Comparison of ENCODE assay signal across 17 cellular contexts in genomic region chr14:69094481-69094880, GRCh38. TPM values are rescaled to one million over a fixed set of nuclear protein-coding genes. Genes with fewer than 3 reads are reported as not detected.
DNase-seq lines count a peak whose midpoint lies in the region; FAIRE-seq and TF ChIP-seq lines count a peak whose summit lies in the region.
"Had no signal": no experiment of that assay in that cellular context is flagged by ENCODE, and none has a peak within 500 bp of the region (broad histone marks: within the 10 kb centered on the region; RNA-seq: fewer than 3 reads in every experiment).

No MANE protein-coding gene starts in this region.

- 20% methylated on average over 1 of the region's 1 CpG for WGBS in mesenchymal stem cell
- WGBS in suprapubic skin = 74% methylated on average over 1 of the region's 1 CpG

- no peak overlapping the region for H2BK5ac ChIP-seq in mesenchymal stem cell (ENCODE audit: low read depth, low read length, poor library complexity, severe bottlenecking)

- H3K9me3 ChIP-seq in astrocyte (ENCODE audit: insufficient read depth, low read depth, low read length) = no peaks in the 10 kb centered on the region
- no peaks in the 10 kb centered on the region for H3K9me3 ChIP-seq in mesenchymal stem cell (ENCODE audit: control insufficient read depth, low read length)
- H3K9me3 ChIP-seq in stomach smooth muscle (ENCODE audit: control insufficient read depth in 2 of 2, low read length in 2 of 2) = no peaks in the 10 kb centered on the region
- no peaks in the 10 kb centered on the region for H3K9me3 ChIP-seq in suprapubic skin

- H2AFZ ChIP-seq in astrocyte (ENCODE audit: low read depth, low read length) = no peak overlapping the region
- H2AFZ ChIP-seq in mesenchymal stem cell (ENCODE audit: low read depth, low read length) = no peak overlapping the region

- H3K27ac Mint-ChIP-seq in HFFc6 (peak overlapping the region; percentile 75), astrocyte (ENCODE audit: unreplicated experiment) (peak overlapping the region; percentile 96)
- H3K27ac Mint-ChIP-seq: activated naive CD4-positive, alpha-beta T cell treated with anti-CD3 and anti-CD28 coated beads, Interleukin-2, amount 50 U/mL, for 24 hours; CD14-positive monocyte; stimulated activated naive B cell treated with anti-CD40 and anti-IgM and Interleukin-4, amounts not matched to agents 10 μg/mL and 1 μg/mL and 100 μg/mL, for 72 hours had no signal

- no peak for TF ChIP-seq POLR2A in suprapubic skin (IDR thresholded peaks at IDR 0.05)

- peaks cover 20% of the 10 kb centered on the region for H3K79me1 ChIP-seq in mesenchymal stem cell (replicated peaks; ENCODE audit: low read length, poor library complexity, severe bottlenecking)

- H3K9me3 Mint-ChIP-seq in HFFc6 = no peaks in the 10 kb centered on the region
- H3K9me3 Mint-ChIP-seq in astrocyte (ENCODE audit: unreplicated experiment) = no peaks in the 10 kb centered on the region
- H3K9me3 Mint-ChIP-seq: activated naive CD4-positive, alpha-beta T cell treated with anti-CD3 and anti-CD28 coated beads, Interleukin-2, amount 50 U/mL, for 24 hours; CD14-positive monocyte; H9; stimulated activated naive B cell treated with anti-CD40 and anti-IgM and Interleukin-4, amounts not matched to agents 10 μg/mL and 1 μg/mL and 100 μg/mL, for 72 hours had no signal

- H3K4me1 Mint-ChIP-seq in HFFc6 (ENCODE audit: low read depth) (peaks cover 68% of the 10 kb centered on the region), astrocyte (ENCODE audit: low read depth, unreplicated experiment) (peaks cover 60% of the 10 kb centered on the region)
- H3K4me1 Mint-ChIP-seq: CD14-positive monocyte had no signal

- no peak for FAIRE-seq in astrocyte (lab: Jason Lieb, UNC)
- FAIRE-seq: colon, GM18507 had no signal

- peak overlapping the region; percentile 73 for H3K27ac ChIP-seq in astrocyte (ENCODE audit: low read depth, low read length)
- H3K27ac ChIP-seq in mesenchymal stem cell (ENCODE audit: low read length, poor library complexity, severe bottlenecking) = peak overlapping the region; percentile 76
- H3K27ac ChIP-seq in stomach smooth muscle (ENCODE audit: low read length) = peak overlapping the region; percentile 49
- no peak overlapping the region for H3K27ac ChIP-seq in suprapubic skin

- no peak overlapping the region for H4K91ac ChIP-seq in mesenchymal stem cell (ENCODE audit: low read length)

- no peak for TF ChIP-seq EP300 in suprapubic skin (IDR thresholded peaks at IDR 0.05)

- TF ChIP-seq CTCF in HFFc6 (IDR thresholded peaks at IDR 0.05) (no peak), astrocyte (IDR thresholded peaks at IDR 0.05; ENCODE audit: insufficient read depth, low read depth, low read length) (no peak), suprapubic skin (IDR thresholded peaks at IDR 0.05) (no peak)

- H2BK15ac ChIP-seq in mesenchymal stem cell (ENCODE audit: low read depth, poor library complexity, severe bottlenecking) = no peak overlapping the region

- peak overlapping the region; percentile 90 for H2AK5ac ChIP-seq in mesenchymal stem cell (ENCODE audit: low read length, severe bottlenecking)

- no peak overlapping the region for H2BK120ac ChIP-seq in mesenchymal stem cell (ENCODE audit: low read depth, low read length)

- H3K27me3 Mint-ChIP-seq in HFFc6 (ENCODE audit: insufficient read depth) (peaks cover 1% of the 10 kb centered on the region), astrocyte (ENCODE audit: low read depth, unreplicated experiment) (no peaks in the 10 kb centered on the region)
- H3K27me3 Mint-ChIP-seq: activated naive CD4-positive, alpha-beta T cell treated with anti-CD3 and anti-CD28 coated beads, Interleukin-2, amount 50 U/mL, for 24 hours; stimulated activated naive B cell treated with anti-CD40 and anti-IgM and Interleukin-4, amounts not matched to agents 10 μg/mL and 1 μg/mL and 100 μg/mL, for 72 hours had no signal

- peaks cover 8% of the 10 kb centered on the region for H3K36me3 Mint-ChIP-seq in HFFc6 (ENCODE audit: low read depth)
- peaks cover 1% of the 10 kb centered on the region for H3K36me3 Mint-ChIP-seq in astrocyte (ENCODE audit: low read depth, unreplicated experiment)

- H3K4me3 ChIP-seq in astrocyte (ENCODE audit: insufficient read depth, low read depth, low read length) (no peak overlapping the region), mesenchymal stem cell (ENCODE audit: insufficient read depth in 1 of 2, low read depth in 1 of 2, low read length in 2 of 2) (no peak overlapping the region), stomach smooth muscle (ENCODE audit: low read length in 2 of 2) (no peak overlapping the region), suprapubic skin (no peak overlapping the region)

- H3K27me3 ChIP-seq in astrocyte (ENCODE audit: insufficient read depth, low read length) (no peaks in the 10 kb centered on the region), mesenchymal stem cell (ENCODE audit: control insufficient read depth in 1 of 2, insufficient read depth in 1 of 2, low read length in 2 of 2) (no peaks in the 10 kb centered on the region), stomach smooth muscle (ENCODE audit: control insufficient read depth in 1 of 2, insufficient read depth in 2 of 2, low read length in 2 of 2) (no peaks in the 10 kb centered on the region), suprapubic skin (no peaks in the 10 kb centered on the region)

- H4K20me1 ChIP-seq in astrocyte (ENCODE audit: insufficient read depth, low read length) = peaks cover 13% of the 10 kb centered on the region

- H3K4me1 ChIP-seq in astrocyte (ENCODE audit: insufficient read depth, low read length) (peaks cover 24% of the 10 kb centered on the region), mesenchymal stem cell (ENCODE audit: control insufficient read depth, insufficient read depth, low read depth, low read length) (peaks cover 11% of the 10 kb centered on the region), stomach smooth muscle (ENCODE audit: control insufficient read depth, insufficient read depth, low read length) (peaks cover 22% of the 10 kb centered on the region), suprapubic skin (peaks cover 8% of the 10 kb centered on the region)

- H3K36me3 ChIP-seq in astrocyte (ENCODE audit: insufficient read depth, low read length) (peaks cover 6% of the 10 kb centered on the region), mesenchymal stem cell (ENCODE audit: control insufficient read depth in 1 of 2, insufficient read depth in 2 of 2, low read depth in 1 of 2, low read length in 2 of 2) (peaks cover 8 to 47% of the 10 kb centered on the region in 2 experiments), stomach smooth muscle (ENCODE audit: control insufficient read depth in 2 of 2, insufficient read depth in 2 of 2, low read length in 2 of 2) (peaks cover 10 to 13% of the 10 kb centered on the region in 2 donors), suprapubic skin (peaks cover 25% of the 10 kb centered on the region)

- no peak overlapping the region for H4K8ac ChIP-seq in mesenchymal stem cell (ENCODE audit: low read length)

- H3K4ac ChIP-seq in mesenchymal stem cell (ENCODE audit: low read depth in 1 of 2, low read length in 2 of 2) = no peak overlapping the region

- peak overlapping the region; percentile 35 for H3K4me3 Mint-ChIP-seq in HFFc6
- peak overlapping the region; percentile 31 for H3K4me3 Mint-ChIP-seq in astrocyte (ENCODE audit: unreplicated experiment)
- H3K4me3 Mint-ChIP-seq: activated naive CD4-positive, alpha-beta T cell treated with anti-CD3 and anti-CD28 coated beads, Interleukin-2, amount 50 U/mL, for 24 hours; CD14-positive monocyte; H9; stimulated activated naive B cell treated with anti-CD40 and anti-IgM and Interleukin-4, amounts not matched to agents 10 μg/mL and 1 μg/mL and 100 μg/mL, for 72 hours had no signal

- H3K9ac ChIP-seq in astrocyte (ENCODE audit: low read length) = peak overlapping the region; percentile 56
- H3K9ac ChIP-seq in mesenchymal stem cell (ENCODE audit: low read length) = no peak overlapping the region
- peak overlapping the region in 1 of 2 donors; percentile 13 for H3K9ac ChIP-seq in stomach smooth muscle (ENCODE audit: low read length in 2 of 2)

- no peak overlapping the region for H3K14ac ChIP-seq in mesenchymal stem cell (ENCODE audit: low read length in 2 of 2)

- no peak overlapping the region for H2BK12ac ChIP-seq in mesenchymal stem cell (ENCODE audit: low read length in 2 of 2)

- no peak overlapping the region for H3K23ac ChIP-seq in mesenchymal stem cell (ENCODE audit: low read length in 2 of 2)

- peak overlapping the region; percentile 58 for H3K4me2 ChIP-seq in astrocyte (ENCODE audit: low read length)
- no peak overlapping the region for H3K4me2 ChIP-seq in mesenchymal stem cell (ENCODE audit: low read length, poor library complexity, severe bottlenecking)

- H3K18ac ChIP-seq in mesenchymal stem cell (ENCODE audit: low read depth in 1 of 2, low read length in 2 of 2) = no peak overlapping the region

- DNase-seq in HFFc6 (no peak), astrocyte (ENCODE audit: low read depth) (peak; percentile 59), mesenchymal stem cell (no peak), suprapubic skin (ENCODE audit: low spot score in 2 of 2) (no peak)
- DNase-seq in activated CD4-positive, alpha-beta T cell treated with anti-CD3 and anti-CD28 coated beads, Interleukin-2, amount 50 U/mL, for 4 hours = no peak
- no peak for DNase-seq in stimulated activated CD4-positive, alpha-beta T cell treated with anti-CD3 and anti-CD28 coated beads, Interleukin-4, amount 100 ng/mL, for 24 hours
- DNase-seq: activated CD8-positive, alpha-beta memory T cell treated with anti-CD3 and anti-CD28 coated beads for 24 hours; H9; NCI-H2081 treated with DMSO at 0.1 percent for 48 hours; SHP77 treated with DMSO at 0.1 percent for 48 hours; stimulated activated CD4-positive, alpha-beta T cell treated with anti-CD3 and anti-CD28 coated beads, Interleukin-4, amount 100 ng/mL, for 4 hours; stimulated activated naive B cell treated with anti-CD40 and anti-IgM and Interleukin-4, amounts not matched to agents 10 μg/mL and 1 μg/mL and 100 μg/mL, for 72 hours had no signal

- peaks cover 28% of the 10 kb centered on the region for H3K79me2 ChIP-seq in astrocyte (ENCODE audit: insufficient read depth, low read length)

RNA-seq across cellular contexts. Expression of gene DCAF5, which starts 58.4 kb away (rescaled TPM):
- 10 to 100 TPM; 23.4 to 34.7 (median 27.0) TPM for total RNA-seq in HFFc6 (2021; fragmentation: NEBNext Ultra II Directional; extraction: Animal tissue kit (Norgen Biotek cat#: 25700))
- 54.5 and 54.6 TPM in 2 replicates for total RNA-seq in astrocyte
- 42.5 TPM for polyA plus RNA-seq in mesenchymal stem cell (2013, experiment 1 of 2)
- 39.8 TPM for polyA plus RNA-seq in mesenchymal stem cell (2013, experiment 2 of 2)
- 10 to 100 TPM; 34.9 to 67.6 (median 48.1) TPM for total RNA-seq in suprapubic skin
